Comparison of ENCODE assay signal across 8 cellular contexts in the genomic region with DNA sequence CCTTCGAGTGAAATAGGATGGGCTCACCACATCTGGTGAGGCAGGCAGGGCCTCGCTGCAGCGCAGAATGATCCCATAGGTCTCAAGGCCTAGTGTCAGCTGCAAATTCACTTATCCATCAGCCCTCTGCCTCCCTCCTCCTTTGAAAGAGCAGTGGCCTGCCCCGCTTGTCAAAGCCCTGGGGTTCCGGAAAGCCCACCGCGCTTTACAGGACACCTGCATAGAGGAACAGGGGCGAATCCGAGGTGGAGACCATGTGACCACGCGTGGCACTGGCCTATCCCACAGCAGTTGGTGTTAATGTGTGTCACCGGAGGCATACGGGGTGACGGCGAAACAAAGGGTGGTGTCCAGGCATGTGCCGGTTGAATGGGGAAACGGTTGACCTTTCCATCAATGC.
A peak's percentile ranks its signal among the peaks of the same experiment; 100 is the strongest.
DNase-seq lines count a peak whose midpoint lies in the region; ATAC-seq and TF ChIP-seq lines count a peak whose summit lies in the region.
"Not testable (repeated sequence)": the region's sequence is repeated elsewhere in the genome, so short reads cannot be mapped to it uniquely, and the experiment has no call there.

No MANE protein-coding gene starts in this region.

- ATAC-seq in effector memory CD8-positive, alpha-beta T cell (replicated peaks); left cardiac atrium; aorta (ENCODE audit: low FRiP score): not testable (repeated sequence)

- peak; percentile 86 for DNase-seq in Daoy (ENCODE audit: low read depth)
- DNase-seq in activated CD4-positive, CD25-positive, alpha-beta regulatory T cell treated with anti-CD3 and anti-CD28 coated beads, Interleukin-2, amount 50 U/mL, for 72 hours: peak; percentile 40
- DNase-seq in activated naive CD4-positive, alpha-beta T cell treated with anti-CD3 and anti-CD28 coated beads, Interleukin-2, amount 50 U/mL, for 16 hours: peak; percentile 54
- DNase-seq in effector memory CD8-positive, alpha-beta T cell: peak in 2 of 3 experiments; percentile 18 to 19
- peak; percentile 47 for DNase-seq in left cardiac atrium
- DNase-seq in osteocyte (ENCODE audit: extremely low spot score, unreplicated experiment): peak; percentile 94
- DNase-seq in spleen: peak; percentile 82
- peak; percentile 76 to 87 for DNase-seq in aorta

- peaks cover 14 to 29% of the 10 kb centered on the region in 2 donors for H3K9me3 Mint-ChIP-seq in effector memory CD8-positive, alpha-beta T cell
- not testable (repeated sequence) for H3K9me3 Mint-ChIP-seq in osteocyte (ENCODE audit: unreplicated experiment)

- not testable (repeated sequence) for H3K4me3 ChIP-seq in spleen; aorta (ENCODE audit: low read length in 2 of 2)

- H3K4me3 Mint-ChIP-seq in effector memory CD8-positive, alpha-beta T cell; osteocyte (ENCODE audit: unreplicated experiment): not testable (repeated sequence)

- not testable (repeated sequence) for H3K27ac Mint-ChIP-seq in effector memory CD8-positive, alpha-beta T cell; osteocyte (ENCODE audit: unreplicated experiment)

- TF ChIP-seq POLR2A in spleen (IDR thresholded peaks at IDR 0.05): not testable (repeated sequence)

- H3K27me3 ChIP-seq in spleen (replicated peaks in 1 of 7); aorta (ENCODE audit: control insufficient read depth in 1 of 2, insufficient read depth in 2 of 2, low read length in 1 of 2): not testable (repeated sequence)

- intact Hi-C loops in left cardiac atrium (cut with DNase I); spleen (cut with DNase I; ENCODE audit: low total_unique reads); aorta (cut with DNase I): not testable (repeated sequence)

- not testable (repeated sequence) for H3K27me3 Mint-ChIP-seq in effector memory CD8-positive, alpha-beta T cell; osteocyte (ENCODE audit: unreplicated experiment)

- H3K4me1 ChIP-seq in spleen; aorta (ENCODE audit: control insufficient read depth in 1 of 2, insufficient read depth in 2 of 2, low read length in 2 of 2): not testable (repeated sequence)

- H3K27ac ChIP-seq in spleen; aorta (ENCODE audit: low read depth in 1 of 2, low read length in 2 of 2): not testable (repeated sequence)

- not testable (repeated sequence) for H3K36me3 ChIP-seq in spleen; aorta (ENCODE audit: control insufficient read depth in 1 of 2, insufficient read depth in 2 of 2, low read length in 1 of 2)

- not testable (repeated sequence) for H3K4me1 Mint-ChIP-seq in effector memory CD8-positive, alpha-beta T cell (ENCODE audit: low read depth in 2 of 2); osteocyte (ENCODE audit: unreplicated experiment)

- H3K36me3 Mint-ChIP-seq in effector memory CD8-positive, alpha-beta T cell (ENCODE audit: insufficient read depth); osteocyte (ENCODE audit: unreplicated experiment): not testable (repeated sequence)

- TF ChIP-seq CTCF in osteocyte (IDR thresholded peaks at IDR 0.05); spleen (IDR thresholded peaks at IDR 0.05 in 8 of 11, conservative IDR thresholded peaks at IDR 0.05 in 3 of 11): not testable (repeated sequence)

- H3K9me3 ChIP-seq in spleen: peaks cover 0 to 64% (median 25%) of the 10 kb centered on the region in 8 donors
- not testable (repeated sequence) for H3K9me3 ChIP-seq in aorta (ENCODE audit: control insufficient read depth, low read length)

- 69 to 94% (median 87%) methylated on average over 11 to 17 of the region's 17 CpGs for WGBS in spleen, 5 donors
- 84 to 90% methylated on average over 13 to 16 of the region's 17 CpGs for WGBS in aorta, 2 donors

Comparison
In these comparisons a context has a peak if more than half of its experiments do, and no peak if none do; other contexts are left out.
1. DNase-seq: peak in every context shown above with its lines; median percentile 94 in osteocyte; 86 in Daoy; 82 in spleen; 82 in aorta; 54 in activated naive CD4-positive, alpha-beta T cell treated with anti-CD3 and anti-CD28 coated beads, Interleukin-2, amount 50 U/mL, for 16 hours; 47 in left cardiac atrium; 40 in activated CD4-positive, CD25-positive, alpha-beta regulatory T cell treated with anti-CD3 and anti-CD28 coated beads, Interleukin-2, amount 50 U/mL, for 72 hours; 18 in effector memory CD8-positive, alpha-beta T cell.